8 cellular contexts compared by ENCODE assay signal in genomic region chr1:22039594-22040347, GRCh38. TPM values are rescaled to one million over a fixed set of nuclear protein-coding genes. Genes with fewer than 3 reads are reported as not detected.
DNase-seq lines count a peak whose midpoint lies in the region; ATAC-seq and TF ChIP-seq lines count a peak whose summit lies in the region.

No MANE protein-coding gene starts in this region.

- H3K27me3 ChIP-seq in Panc1 (ENCODE audit: control insufficient read depth, insufficient read depth, low read length) (no peaks in the 10 kb centered on the region), heart left ventricle (no peaks in the 10 kb centered on the region)

- H3K4me1 ChIP-seq in Panc1 (ENCODE audit: control insufficient read depth, insufficient read depth, low read length) = no peaks in the 10 kb centered on the region
- peaks cover 0 to 39% (median 12%) of the 10 kb centered on the region in 12 donors for H3K4me1 ChIP-seq in heart left ventricle

- no peak for TF ChIP-seq POLR2A in heart left ventricle (IDR thresholded peaks at IDR 0.05)

- POLR2A ChIA-PET in Panc1 (lab: Charles Lee) = interaction anchor here (0.7 kb wide), 1 partner anchor 120 kb away, joined by 16 read pairs; no protein-coding TSS in a partner anchor

- DNase-seq in COLO668 (lab: John Stamatoyannopoulos, UW; ENCODE audit: unreplicated experiment) = peak; percentile 85
- no peak for DNase-seq in Panc1 (ENCODE audit: low read depth, low spot score)
- DNase-seq in activated T-helper 1 cell treated with anti-CD3 and anti-CD28 coated beads, Interleukin-2, amount 50 U/mL, for 16 hours (ENCODE audit: low read depth in 1 of 2, low spot score in 1 of 2) = peak; percentile 68 to 73
- DNase-seq in heart left ventricle = peak; percentile 72 to 82 (median 75)
- DNase-seq in stimulated activated CD4-positive, alpha-beta T cell treated with anti-CD3 and anti-CD28 coated beads, Interleukin-1b, Interleukin-23, amount 100 ng/mL, for 1 hour (ENCODE audit: low read depth in 2 of 2) = peak; percentile 54 to 77
- no peak for DNase-seq in RKO (ENCODE audit: low spot score)

- no TSS peak for BruUV-seq in Panc1 (replicated peaks; lab: Mats Ljungman, UMichigan)

- CTCF ChIA-PET in Panc1 (lab: Charles Lee) = interaction anchor here (0.5 to 0.9 kb wide), 2 partner anchors 9 to 11 kb away, joined by 6 to 10 read pairs; no protein-coding TSS in a partner anchor

- H3K36me3 ChIP-seq in Panc1 (ENCODE audit: control insufficient read depth, insufficient read depth, low read length) (no peaks in the 10 kb centered on the region), heart left ventricle (no peaks in the 10 kb centered on the region)

- in situ Hi-C loops in Panc1 (cut with HindIII; ENCODE audit: low pct_unique_long_range_greater_than_20kb, low sequenced_read_pairs) = no loop called here

- TF ChIP-seq CTCF in Panc1 (IDR thresholded peaks at IDR 0.05) (no peak), heart left ventricle (IDR thresholded peaks at IDR 0.05) (no peak)

- intact Hi-C loops in Panc1 (cut with micrococcal nuclease; ENCODE audit: unreplicated experiment) (no loop called here), heart left ventricle (cut with DNase I) (no loop called here)

- ATAC-seq in GM19438 (IDR thresholded peaks at IDR 0.05; ENCODE audit: low read depth, unreplicated experiment) (peak; percentile 98), HG03469 (IDR thresholded peaks at IDR 0.05; ENCODE audit: unreplicated experiment) (peak; percentile 74), Panc1 (peak; percentile 62; the same call in 1 of the 2 replicates), heart left ventricle (peak; percentile 51 to 92 (median 86))

- H3K27ac ChIP-seq in Panc1 (ENCODE audit: low read length) (no peak overlapping the region), heart left ventricle (peak overlapping the region in 11 of 12 donors; percentile 9 to 90 (median 38))

- 40 to 48% (median 44%) methylated on average over 6 of the region's 6 CpGs for WGBS in heart left ventricle, 4 donors

- H3K9me3 ChIP-seq in Panc1 (ENCODE audit: control insufficient read depth, insufficient read depth, low read depth, low read length) = no peaks in the 10 kb centered on the region
- H3K9me3 ChIP-seq in heart left ventricle = no peaks in the 10 kb centered on the region

- no peak overlapping the region for H3K4me3 ChIP-seq in Panc1 (ENCODE audit: low read depth in 2 of 2, low read length in 2 of 2)
- H3K4me3 ChIP-seq in heart left ventricle = peak overlapping the region in 2 of 12 donors; percentile 1 to 12

RNA-seq across cellular contexts. Expression of gene CDC42, which starts 12.7 kb away (rescaled TPM):
- total RNA-seq in Panc1 (2021; ENCODE audit: unreplicated experiment) (240 TPM), heart left ventricle (100 to 1,000 TPM; 135 to 260 (median 189) TPM)
- 137 TPM for polyA plus RNA-seq in Panc1 (2012; ENCODE audit: insufficient read length)
- polyA plus RNA-seq in heart left ventricle = 100 to 1,000 TPM in 1 of 2 donors, 10 to 100 TPM in 1; 74.3 to 184 TPM

RNA-seq across cellular contexts. Expression of gene CELA3A, which starts 38.3 kb away (rescaled TPM):
- total RNA-seq in Panc1 (2021; ENCODE audit: unreplicated experiment) (5.9 TPM), heart left ventricle (1 to 10 TPM in 4 of 9 donors, not detected in 5; 2.9 to 4.8 (median 3.1) TPM)
- not detected for polyA plus RNA-seq in Panc1 (2012; ENCODE audit: insufficient read length)
- under 1 TPM in 1 of 2 donors, not detected in 1; 0.68 TPM for polyA plus RNA-seq in heart left ventricle

Comparison
In these comparisons a context has a peak if more than half of its experiments do, and no peak if none do; other contexts are left out.
1. DNase-seq: peak in COLO668 (single experiment), activated T-helper 1 cell treated with anti-CD3 and anti-CD28 coated beads, Interleukin-2, amount 50 U/mL, for 16 hours (2 of 2), heart left ventricle (5 of 5) and stimulated activated CD4-positive, alpha-beta T cell treated with anti-CD3 and anti-CD28 coated beads, Interleukin-1b, Interleukin-23, amount 100 ng/mL, for 1 hour (2 of 2); none in Panc1 (single experiment) and RKO (single experiment).
2. Peak in every context shown above with its lines, with median percentiles within 50 percentile points of each other: ATAC-seq.